18 cellular contexts compared by ENCODE assay signal in genomic region chr7:18648849-18649758, GRCh38.
"Had no signal": no experiment of that assay in that cellular context is flagged by ENCODE, and none has a peak within 500 bp of the region (broad histone marks: within the 10 kb centered on the region; RNA-seq: fewer than 3 reads in every experiment).

No MANE protein-coding gene starts in this region.

- H3K4me3 ChIP-seq: body of pancreas, colonic mucosa, esophagus muscularis mucosa, lower lobe of right lung, psoas muscle, spleen, upper lobe of left lung had no signal

- H3K27me3 Mint-ChIP-seq: activated naive CD4-positive, alpha-beta T cell treated with anti-CD3 and anti-CD28 coated beads, Interleukin-2, amount 50 U/mL, for 24 hours; stimulated activated naive CD8-positive, alpha-beta T cell treated with anti-CD3 and anti-CD28 coated beads, Interleukin-15, amount 100 ng/mL, for 72 hours had no signal

- H3K9me3 Mint-ChIP-seq: activated CD4-positive, alpha-beta T cell treated with anti-CD3 and anti-CD28 coated beads, Interleukin-2, amount 10 ng/mL, durations not matched to agents 7 days and 5 days; activated naive CD4-positive, alpha-beta T cell treated with anti-CD3 and anti-CD28 coated beads, Interleukin-2, amount 50 U/mL, for 24 hours; stimulated activated naive CD8-positive, alpha-beta T cell treated with anti-CD3 and anti-CD28 coated beads, Interleukin-15, amount 100 ng/mL, for 72 hours had no signal

- H3K9me3 ChIP-seq: body of pancreas, colonic mucosa, esophagus muscularis mucosa, lower lobe of right lung, psoas muscle, spleen, upper lobe of left lung had no signal

- H3K36me3 Mint-ChIP-seq: activated naive CD4-positive, alpha-beta T cell treated with anti-CD3 and anti-CD28 coated beads, Interleukin-2, amount 50 U/mL, for 24 hours had no signal

- H3K4me3 Mint-ChIP-seq: activated CD4-positive, alpha-beta T cell treated with anti-CD3 and anti-CD28 coated beads, Interleukin-2, amount 10 ng/mL, durations not matched to agents 7 days and 5 days; activated naive CD4-positive, alpha-beta T cell treated with anti-CD3 and anti-CD28 coated beads, Interleukin-2, amount 50 U/mL, for 24 hours; stimulated activated naive CD8-positive, alpha-beta T cell treated with anti-CD3 and anti-CD28 coated beads, Interleukin-15, amount 100 ng/mL, for 72 hours had no signal

- H3K27ac Mint-ChIP-seq: activated CD4-positive, alpha-beta T cell treated with anti-CD3 and anti-CD28 coated beads, Interleukin-2, amount 10 ng/mL, durations not matched to agents 7 days and 5 days; activated naive CD4-positive, alpha-beta T cell treated with anti-CD3 and anti-CD28 coated beads, Interleukin-2, amount 50 U/mL, for 24 hours had no signal

- DNase-seq: activated CD4-positive, alpha-beta T cell treated with anti-CD3 and anti-CD28 coated beads, Interleukin-2, amount 10 ng/mL, durations not matched to agents 7 days and 5 days; activated effector memory CD4-positive, alpha-beta T cell treated with anti-CD3 and anti-CD28 coated beads, Interleukin-2, amount 50 U/mL, for 16 hours; activated T-cell treated with anti-CD3 and anti-CD28 coated beads, Interleukin-2, amount 50 U/mL, for 1 hour; amygdala; body of pancreas; caudate nucleus; colonic mucosa; hippocampal formation; kidney glomerular epithelial cell; lower lobe of right lung; psoas muscle; spleen; stimulated activated naive CD8-positive, alpha-beta T cell treated with anti-CD3 and anti-CD28 coated beads, Interleukin-15, amount 100 ng/mL, for 72 hours; upper lobe of left lung; WERI-Rb-1 had no signal

- H3K4me1 Mint-ChIP-seq: activated CD4-positive, alpha-beta T cell treated with anti-CD3 and anti-CD28 coated beads, Interleukin-2, amount 10 ng/mL, durations not matched to agents 7 days and 5 days; activated naive CD4-positive, alpha-beta T cell treated with anti-CD3 and anti-CD28 coated beads, Interleukin-2, amount 50 U/mL, for 24 hours; stimulated activated naive CD8-positive, alpha-beta T cell treated with anti-CD3 and anti-CD28 coated beads, Interleukin-15, amount 100 ng/mL, for 72 hours had no signal

- ATAC-seq: body of pancreas; lower lobe of right lung; psoas muscle; sciatic nerve; stimulated activated naive CD8-positive, alpha-beta T cell treated with anti-CD3 and anti-CD28 coated beads, Interleukin-15, amount 100 ng/mL, for 72 hours had no signal
